In the genomic region with DNA sequence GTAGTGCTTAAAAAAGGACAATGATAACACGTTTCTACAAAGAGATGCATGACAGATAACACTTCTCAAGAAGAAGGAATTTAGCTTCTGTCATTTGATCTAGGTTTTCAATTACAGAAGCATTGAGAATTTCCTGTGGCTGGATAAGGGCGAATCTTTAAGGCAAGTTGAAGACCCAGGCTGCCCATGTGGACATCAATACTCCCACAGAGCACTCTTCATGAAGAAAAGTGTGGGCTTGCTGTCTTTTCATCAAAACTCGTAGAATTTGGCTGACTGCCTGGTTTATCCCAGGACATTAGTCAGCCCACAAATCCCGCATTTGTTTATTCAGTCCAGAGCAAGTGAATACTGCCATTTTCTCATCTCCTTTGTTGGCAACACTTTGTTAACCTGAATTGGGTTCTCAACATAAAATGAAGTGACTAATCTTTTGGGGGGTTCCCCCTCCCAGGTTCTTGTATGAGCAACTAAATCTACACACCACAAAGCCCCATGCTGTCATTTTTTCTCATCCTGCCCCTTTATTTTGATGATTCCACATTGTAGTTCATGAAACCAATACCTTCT, we compare ENCODE assay signal across 8 cellular contexts. TPM values are rescaled to one million over a fixed set of nuclear protein-coding genes. Genes with fewer than 3 reads are reported as not detected.
DNase-seq lines count a peak whose midpoint lies in the region; ATAC-seq and TF ChIP-seq lines count a peak whose summit lies in the region.

No MANE protein-coding gene starts in this region.

- DNase-seq in astrocyte of the spinal cord (ENCODE audit: low read depth, low spot score) = peak; percentile 99
- DNase-seq in GOT3 (lab: John Stamatoyannopoulos, UW) = no peak
- DNase-seq in transverse colon = no peak

- H3K4me3 ChIP-seq in astrocyte of the spinal cord (ENCODE audit: low read depth, low read length) = no peak overlapping the region
- H3K4me3 ChIP-seq in parathyroid adenoma (ENCODE audit: low read depth, low read length) = no peak overlapping the region
- H3K4me3 ChIP-seq in transverse colon = no peak overlapping the region

- no peaks in the 10 kb centered on the region for H3K9me3 ChIP-seq in KOPT-K1 (ENCODE audit: insufficient read depth, low read length, poor library complexity, severe bottlenecking)
- H3K9me3 ChIP-seq in parathyroid adenoma (ENCODE audit: control insufficient read depth, low read length) = no peaks in the 10 kb centered on the region
- H3K9me3 ChIP-seq in transverse colon = no peaks in the 10 kb centered on the region

- H3K36me3 ChIP-seq in KOPT-K1 (ENCODE audit: insufficient read depth, low read length) = peaks cover 90% of the 10 kb centered on the region
- no peaks in the 10 kb centered on the region for H3K36me3 ChIP-seq in parathyroid adenoma (ENCODE audit: control insufficient read depth, insufficient read depth, low read length)
- no peaks in the 10 kb centered on the region for H3K36me3 ChIP-seq in transverse colon

- no peak for TF ChIP-seq POLR2A in transverse colon (IDR thresholded peaks at IDR 0.05)

- H3K27me3 ChIP-seq in parathyroid adenoma (ENCODE audit: control insufficient read depth, insufficient read depth, low read length) = no peaks in the 10 kb centered on the region
- no peaks in the 10 kb centered on the region for H3K27me3 ChIP-seq in transverse colon

- H3K4me1 ChIP-seq in parathyroid adenoma = peaks cover 4% of the 10 kb centered on the region
- H3K4me1 ChIP-seq in transverse colon = no peaks in the 10 kb centered on the region

- WGBS in transverse colon (ENCODE audit: low coverage in 1 of 2), 2 donors = 47 to 49% methylated on average over 4 of the region's 4 CpGs

- H2AFZ ChIP-seq in parathyroid adenoma = no peak overlapping the region

- H3K79me2 ChIP-seq in parathyroid adenoma = no peaks in the 10 kb centered on the region

- no peak for TF ChIP-seq CTCF in astrocyte of the spinal cord (IDR thresholded peaks at IDR 0.05; ENCODE audit: low read depth, low read length)
- no peak for TF ChIP-seq CTCF in parathyroid adenoma (IDR thresholded peaks at IDR 0.05)
- TF ChIP-seq CTCF in transverse colon (IDR thresholded peaks at IDR 0.05) = no peak

- H3K27ac ChIP-seq in KOPT-K1 (ENCODE audit: low read depth, low read length, poor library complexity, severe bottlenecking) (peak overlapping the region; percentile 96), parathyroid adenoma (no peak overlapping the region), transverse colon (no peak overlapping the region)

- ATAC-seq in GM18520 (IDR thresholded peaks at IDR 0.05; ENCODE audit: unreplicated experiment) (peak; percentile 80), HG03135 (IDR thresholded peaks at IDR 0.05; ENCODE audit: unreplicated experiment) (no peak), HG03439 (IDR thresholded peaks at IDR 0.05; ENCODE audit: unreplicated experiment) (no peak)

- H3K9ac ChIP-seq in parathyroid adenoma = no peak overlapping the region

- in situ Hi-C loops in astrocyte of the spinal cord (cut with HindIII; ENCODE audit: low sequenced_read_pairs) = no loop called here
- in situ Hi-C loops in transverse colon (cut with MboI; ENCODE audit: low pct_ligation_motif_present in 1 of 4, low pct_unique_long_range_greater_than_20kb in 1 of 4, low sequenced_read_pairs in 3 of 4) = no loop called here

- H3K4me2 ChIP-seq in parathyroid adenoma (ENCODE audit: low read length) = peak overlapping the region; percentile 4

- no peak for TF ChIP-seq EP300 in transverse colon (IDR thresholded peaks at IDR 0.05; ENCODE audit: low read depth)

- intact Hi-C loops in transverse colon (cut with DNase I; ENCODE audit: low total_unique reads) = no loop called here

RNA-seq across cellular contexts. Expression of gene CDKN2B, which starts 43.4 kb away (rescaled TPM):
- 100 to 1,000 TPM in 3 of 4 donors, 10 to 100 TPM in 1; 36.8 to 430 (median 265) TPM for total RNA-seq in transverse colon

RNA-seq across cellular contexts. Expression of gene CDKN2B-AS1, which starts 57.9 kb away (rescaled TPM):
- 100 to 1,000 TPM in 1 of 4 donors, 10 to 100 TPM in 2, under 1 TPM in 1; 1.00 to 152 (median 46.0) TPM for total RNA-seq in transverse colon

RNA-seq across cellular contexts. Expression of gene CDKN2A, which starts 58.3 kb away (rescaled TPM):
- 1 to 10 TPM in 2 of 4 donors, not detected in 2; 2.2 to 8.6 TPM for total RNA-seq in transverse colon
